ENCODE assay signal across 8 cellular contexts in the genomic region with DNA sequence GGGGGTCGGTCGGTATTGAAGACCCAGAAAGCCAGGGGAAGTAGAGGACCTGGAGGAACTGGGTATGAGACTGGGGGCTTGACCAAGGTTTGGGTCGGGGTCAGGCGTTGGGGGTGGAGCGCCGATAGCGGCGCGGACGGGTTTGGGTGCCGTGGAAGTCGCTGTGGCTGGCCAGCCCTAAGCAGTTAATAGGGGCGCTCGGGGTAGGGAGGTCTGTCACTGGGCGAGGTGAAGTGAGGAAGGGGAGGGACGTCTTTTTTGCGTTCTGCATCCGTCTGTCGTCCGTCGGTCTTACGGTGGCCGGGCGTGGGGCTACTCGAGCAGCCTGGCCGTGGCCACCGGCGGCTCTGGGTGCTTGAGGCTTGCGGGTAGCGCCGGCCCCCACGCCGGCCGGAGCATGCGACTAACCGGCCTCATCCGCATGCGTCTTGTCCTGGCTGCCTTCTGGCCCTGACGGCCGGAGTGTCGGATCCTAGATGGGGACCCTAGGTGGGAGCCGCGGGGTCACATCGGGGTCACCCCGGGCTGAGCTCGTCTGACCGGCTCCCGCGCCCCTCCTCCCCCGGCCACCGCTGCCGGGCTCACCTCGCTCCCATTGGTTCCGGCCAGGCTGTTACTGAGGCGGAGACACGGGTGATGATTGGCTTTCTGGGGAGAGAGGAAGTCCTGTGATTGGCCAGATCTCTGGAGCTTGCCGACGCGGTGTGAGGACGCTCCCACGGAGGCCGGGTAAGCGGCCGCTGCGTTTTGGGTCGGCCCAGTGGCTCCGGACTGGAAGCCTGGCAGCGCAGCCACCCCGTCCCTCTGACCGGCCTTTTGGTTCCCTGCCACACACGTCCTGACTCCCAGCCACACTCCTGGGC. TPM values are rescaled to one million over a fixed set of nuclear protein-coding genes. Genes with fewer than 3 reads are reported as not detected.
DNase-seq lines count a peak whose midpoint lies in the region; ATAC-seq and TF ChIP-seq lines count a peak whose summit lies in the region.

No MANE protein-coding gene starts in this region.

- no peaks in the 10 kb centered on the region for H3K36me3 ChIP-seq in smooth muscle cell (ENCODE audit: low read depth)

- peaks cover 54% of the 10 kb centered on the region for H3K79me2 ChIP-seq in smooth muscle cell (ENCODE audit: low read depth)

- peak overlapping the region; percentile 100 for H3K9ac ChIP-seq in smooth muscle cell (ENCODE audit: low read depth)

- 1% methylated on average over 64 of the region's 71 CpGs for WGBS in smooth muscle cell (ENCODE audit: low lambda C conversion rate)

- no peak for TF ChIP-seq CTCF in smooth muscle cell (IDR thresholded peaks at IDR 0.05; ENCODE audit: borderline replicate concordance, insufficient read depth, poor library complexity, severe bottlenecking)

- peaks cover 27% of the 10 kb centered on the region for H3F3A ChIP-seq in smooth muscle cell (ENCODE audit: low read depth)

- H3K4me2 ChIP-seq in smooth muscle cell = peak overlapping the region; percentile 90

- ATAC-seq in GM18858 (IDR thresholded peaks at IDR 0.05; ENCODE audit: unreplicated experiment) = peak; percentile 58
- ATAC-seq in HG03064 (IDR thresholded peaks at IDR 0.05; ENCODE audit: low read depth, unreplicated experiment) = peak; percentile 26

- peak overlapping the region; percentile 66 for H3K4me3 ChIP-seq in smooth muscle cell

- peak overlapping the region; percentile 100 for H3K27ac ChIP-seq in smooth muscle cell (ENCODE audit: low read depth)

- H3K9me3 ChIP-seq in smooth muscle cell (replicated peaks; ENCODE audit: low read depth) = no peaks in the 10 kb centered on the region

- in situ Hi-C loops in ACHN (cut with HindIII; ENCODE audit: low pct_ligation_motif_present, low pct_unique_long_range_greater_than_20kb, low sequenced_read_pairs) = no loop called here

- peaks cover 21% of the 10 kb centered on the region for H3K4me1 ChIP-seq in smooth muscle cell (ENCODE audit: low read depth)

- DNase-seq in ACHN (peak; percentile 97), NCI-H2227 (lab: John Stamatoyannopoulos, UW; ENCODE audit: unreplicated experiment) (peak; percentile 90), iris pigment epithelial cell (ENCODE audit: low read depth) (peak; percentile 97), smooth muscle cell (lab: John Stamatoyannopoulos, UW; ENCODE audit: unreplicated experiment) (peak; percentile 58)
- DNase-seq in activated CD4-positive, CD25-positive, alpha-beta regulatory T cell (lab: John Stamatoyannopoulos, UW) = peak; percentile 54 to 75 (median 58)
- DNase-seq in central memory CD4-positive, alpha-beta T cell = peak; percentile 84

- peaks cover 71% of the 10 kb centered on the region for H4K20me1 ChIP-seq in smooth muscle cell (ENCODE audit: low read depth)

- no peaks in the 10 kb centered on the region for H3K27me3 ChIP-seq in smooth muscle cell (ENCODE audit: low read depth)

- H2AFZ ChIP-seq in smooth muscle cell (ENCODE audit: low read depth) = no peak overlapping the region

RNA-seq across cellular contexts. Expression of a gene that starts 10.3 kb away (rescaled TPM):
- total RNA-seq in smooth muscle cell = 5.1 and 8.6 TPM in 2 replicates
- 12.7 and 16.1 TPM in 2 replicates for polyA plus RNA-seq in smooth muscle cell

RNA-seq across cellular contexts. Expression of a gene that starts 10.5 kb away (rescaled TPM):
- total RNA-seq in smooth muscle cell = 4.3 and 9.1 TPM in 2 replicates
- polyA plus RNA-seq in smooth muscle cell = 5.8 and 11.1 TPM in 2 replicates

RNA-seq across cellular contexts. Expression of a gene that starts 12.8 kb away (rescaled TPM):
- total RNA-seq in smooth muscle cell = 30.6 and 76.4 TPM in 2 replicates
- polyA plus RNA-seq in smooth muscle cell = 86.1 and 99.4 TPM in 2 replicates

RNA-seq across cellular contexts. Expression of a gene that starts 13.3 kb away (rescaled TPM):
- total RNA-seq in smooth muscle cell = 8.6 and 9.3 TPM in 2 replicates
- 6.6 and 7.9 TPM in 2 replicates for polyA plus RNA-seq in smooth muscle cell

RNA-seq across cellular contexts. Expression of a gene that starts 44.1 kb away (rescaled TPM):
- 28.5 and 34.9 TPM in 2 replicates for total RNA-seq in smooth muscle cell
- 16.3 and 23.5 TPM in 2 replicates for polyA plus RNA-seq in smooth muscle cell

Comparison
In these comparisons a context has a peak if more than half of its experiments do, and no peak if none do; other contexts are left out.
1. Peak in every context shown above with its lines: DNase-seq, ATAC-seq, H3K4me3 ChIP-seq and H3K27ac ChIP-seq.